ENCODE assay signal across 13 cellular contexts in genomic region chr9:3848445-3849114, GRCh38.
DNase-seq lines count a peak whose midpoint lies in the region; ATAC-seq and TF ChIP-seq lines count a peak whose summit lies in the region.
"Had no signal": no experiment of that assay in that cellular context is flagged by ENCODE, and none has a peak within 500 bp of the region (broad histone marks: within the 10 kb centered on the region; RNA-seq: fewer than 3 reads in every experiment).

No MANE protein-coding gene starts in this region.

- peaks cover 4% of the 10 kb centered on the region for H3K4me1 ChIP-seq in suprapubic skin
- H3K4me1 ChIP-seq: heart right ventricle had no signal

- H3K27me3 Mint-ChIP-seq in activated naive CD4-positive, alpha-beta T cell treated with anti-CD3 and anti-CD28 coated beads for 36 hours (ENCODE audit: low read depth): no peaks in the 10 kb centered on the region

- TF ChIP-seq CTCF in foreskin fibroblast (IDR thresholded peaks at IDR 0.05; ENCODE audit: low read depth, low read length) (no peak), suprapubic skin (IDR thresholded peaks at IDR 0.05) (no peak)

- H3K9me3 ChIP-seq in suprapubic skin: no peaks in the 10 kb centered on the region
- H3K9me3 ChIP-seq: heart right ventricle, neutrophil had no signal

- H3K9me3 Mint-ChIP-seq in activated naive CD4-positive, alpha-beta T cell treated with anti-CD3 and anti-CD28 coated beads for 36 hours: no peaks in the 10 kb centered on the region
- H3K9me3 Mint-ChIP-seq: IgD-negative memory B cell had no signal

- CTCF ChIA-PET in activated naive CD4-positive, alpha-beta T cell treated with anti-CD3 and anti-CD28 coated beads for 36 hours (lab: Charles Lee): interaction anchor here (1.0 kb wide), 1 partner anchor 10 kb away, joined by 6 read pairs; no protein-coding TSS in a partner anchor

- WGBS in suprapubic skin: 62% methylated on average over 9 of the region's 9 CpGs

- H3K27ac Mint-ChIP-seq in activated naive CD4-positive, alpha-beta T cell treated with anti-CD3 and anti-CD28 coated beads for 36 hours: no peak overlapping the region
- H3K27ac Mint-ChIP-seq: B cell, IgD-negative memory B cell had no signal

- intact Hi-C loops in activated naive CD4-positive, alpha-beta T cell treated with anti-CD3 and anti-CD28 coated beads for 36 hours (cut with micrococcal nuclease): loop anchor here (5.0 kb wide), 1 partner anchor 116 kb away; no protein-coding TSS in a partner anchor

- H3K4me3 ChIP-seq in foreskin fibroblast (ENCODE audit: low read depth in 1 of 2, low read length in 2 of 2): no peak overlapping the region
- H3K4me3 ChIP-seq in suprapubic skin: no peak overlapping the region
- H3K4me3 ChIP-seq: heart right ventricle had no signal

- no peak for TF ChIP-seq EP300 in suprapubic skin (IDR thresholded peaks at IDR 0.05)

- H3K27ac ChIP-seq in suprapubic skin: peak overlapping the region; percentile 47
- H3K27ac ChIP-seq: heart right ventricle, neutrophil had no signal

- no peak for TF ChIP-seq POLR2A in suprapubic skin (IDR thresholded peaks at IDR 0.05)

- no peaks in the 10 kb centered on the region for H3K27me3 ChIP-seq in suprapubic skin
- H3K27me3 ChIP-seq: heart right ventricle, neutrophil had no signal

- ATAC-seq in SK-N-SH treated with all-trans-retinoic acid at 6 μM for 48 hours: peak; percentile 97
- ATAC-seq: heart right ventricle had no signal

- H3K4me1 Mint-ChIP-seq in activated naive CD4-positive, alpha-beta T cell treated with anti-CD3 and anti-CD28 coated beads for 36 hours (ENCODE audit: low read depth): no peaks in the 10 kb centered on the region
- H3K4me1 Mint-ChIP-seq: B cell, IgD-negative memory B cell had no signal

- DNase-seq in activated naive CD4-positive, alpha-beta T cell treated with anti-CD3 and anti-CD28 coated beads for 36 hours: peak; percentile 17
- DNase-seq in activated naive CD4-positive, alpha-beta T cell treated with anti-CD3 and anti-CD28 coated beads, Interleukin-2, amount 50 U/mL, for 16 hours: no peak
- DNase-seq in foreskin fibroblast (peak; percentile 23 to 43), suprapubic skin (ENCODE audit: low spot score in 2 of 2) (no peak), HK-2 (ENCODE audit: unreplicated experiment) (no peak), NCI-H510A treated with DMSO at 0.1 percent for 48 hours (lab: John Stamatoyannopoulos, UW) (no peak), AML-193 (lab: John Stamatoyannopoulos, UW) (no peak)
- DNase-seq: activated CD4-positive, alpha-beta T cell treated with anti-CD3 and anti-CD28 coated beads for 48 hours; heart right ventricle had no signal

- no peaks in the 10 kb centered on the region for H3K36me3 Mint-ChIP-seq in activated naive CD4-positive, alpha-beta T cell treated with anti-CD3 and anti-CD28 coated beads for 36 hours (ENCODE audit: low read depth)
- H3K36me3 Mint-ChIP-seq: IgD-negative memory B cell had no signal

- no peaks in the 10 kb centered on the region for H3K36me3 ChIP-seq in suprapubic skin
- H3K36me3 ChIP-seq: neutrophil had no signal

- no peak overlapping the region for H3K4me3 Mint-ChIP-seq in activated naive CD4-positive, alpha-beta T cell treated with anti-CD3 and anti-CD28 coated beads for 36 hours
- H3K4me3 Mint-ChIP-seq: B cell, IgD-negative memory B cell had no signal

TF ChIP-seq in SK-N-SH treated with all-trans-retinoic acid at 6 μM for 48 hours, 23 proteins besides CTCF, POLR2A, EP300 and RAD21:
- no peak for TF ChIP-seq ZC3H10 (CRISPR knock-in tag; IDR thresholded peaks at IDR 0.05)
- no peak for TF ChIP-seq TCF4 (CRISPR knock-in tag; IDR thresholded peaks at IDR 0.05; ENCODE audit: borderline replicate concordance)
- TF ChIP-seq SNAI2 (CRISPR knock-in tag; IDR thresholded peaks at IDR 0.05): no peak
- TF ChIP-seq, protein P1, sequence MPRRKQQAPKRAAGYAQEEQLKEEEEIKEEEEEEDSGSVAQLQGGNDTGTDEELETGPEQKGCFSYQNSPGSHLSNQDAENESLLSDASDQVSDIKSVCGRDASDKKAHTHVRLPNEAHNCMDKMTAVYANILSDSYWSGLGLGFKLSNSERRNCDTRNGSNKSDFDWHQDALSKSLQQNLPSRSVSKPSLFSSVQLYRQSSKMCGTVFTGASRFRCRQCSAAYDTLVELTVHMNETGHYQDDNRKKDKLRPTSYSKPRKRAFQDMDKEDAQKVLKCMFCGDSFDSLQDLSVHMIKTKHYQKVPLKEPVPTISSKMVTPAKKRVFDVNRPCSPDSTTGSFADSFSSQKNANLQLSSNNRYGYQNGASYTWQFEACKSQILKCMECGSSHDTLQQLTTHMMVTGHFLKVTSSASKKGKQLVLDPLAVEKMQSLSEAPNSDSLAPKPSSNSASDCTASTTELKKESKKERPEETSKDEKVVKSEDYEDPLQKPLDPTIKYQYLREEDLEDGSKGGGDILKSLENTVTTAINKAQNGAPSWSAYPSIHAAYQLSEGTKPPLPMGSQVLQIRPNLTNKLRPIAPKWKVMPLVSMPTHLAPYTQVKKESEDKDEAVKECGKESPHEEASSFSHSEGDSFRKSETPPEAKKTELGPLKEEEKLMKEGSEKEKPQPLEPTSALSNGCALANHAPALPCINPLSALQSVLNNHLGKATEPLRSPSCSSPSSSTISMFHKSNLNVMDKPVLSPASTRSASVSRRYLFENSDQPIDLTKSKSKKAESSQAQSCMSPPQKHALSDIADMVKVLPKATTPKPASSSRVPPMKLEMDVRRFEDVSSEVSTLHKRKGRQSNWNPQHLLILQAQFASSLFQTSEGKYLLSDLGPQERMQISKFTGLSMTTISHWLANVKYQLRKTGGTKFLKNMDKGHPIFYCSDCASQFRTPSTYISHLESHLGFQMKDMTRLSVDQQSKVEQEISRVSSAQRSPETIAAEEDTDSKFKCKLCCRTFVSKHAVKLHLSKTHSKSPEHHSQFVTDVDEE (CRISPR knock-in tag; IDR thresholded peaks at IDR 0.05): no peak
- TF ChIP-seq ISL1 (CRISPR knock-in tag; IDR thresholded peaks at IDR 0.05): no peak
- TF ChIP-seq ZFP3 (CRISPR knock-in tag; IDR thresholded peaks at IDR 0.05): no peak
- TF ChIP-seq ZFP30 (CRISPR knock-in tag; IDR thresholded peaks at IDR 0.05): no peak
- TF ChIP-seq ZNF8 (CRISPR knock-in tag; IDR thresholded peaks at IDR 0.05): no peak
- TF ChIP-seq ZNF565 (CRISPR knock-in tag; conservative IDR thresholded peaks at IDR 0.05; ENCODE audit: low read depth): no peak
- no peak for TF ChIP-seq CSDC2 (CRISPR knock-in tag; IDR thresholded peaks at IDR 0.05)
- no peak for TF ChIP-seq PPARA (CRISPR knock-in tag; IDR thresholded peaks at IDR 0.05; ENCODE audit: borderline replicate concordance)
- TF ChIP-seq, protein P2, sequence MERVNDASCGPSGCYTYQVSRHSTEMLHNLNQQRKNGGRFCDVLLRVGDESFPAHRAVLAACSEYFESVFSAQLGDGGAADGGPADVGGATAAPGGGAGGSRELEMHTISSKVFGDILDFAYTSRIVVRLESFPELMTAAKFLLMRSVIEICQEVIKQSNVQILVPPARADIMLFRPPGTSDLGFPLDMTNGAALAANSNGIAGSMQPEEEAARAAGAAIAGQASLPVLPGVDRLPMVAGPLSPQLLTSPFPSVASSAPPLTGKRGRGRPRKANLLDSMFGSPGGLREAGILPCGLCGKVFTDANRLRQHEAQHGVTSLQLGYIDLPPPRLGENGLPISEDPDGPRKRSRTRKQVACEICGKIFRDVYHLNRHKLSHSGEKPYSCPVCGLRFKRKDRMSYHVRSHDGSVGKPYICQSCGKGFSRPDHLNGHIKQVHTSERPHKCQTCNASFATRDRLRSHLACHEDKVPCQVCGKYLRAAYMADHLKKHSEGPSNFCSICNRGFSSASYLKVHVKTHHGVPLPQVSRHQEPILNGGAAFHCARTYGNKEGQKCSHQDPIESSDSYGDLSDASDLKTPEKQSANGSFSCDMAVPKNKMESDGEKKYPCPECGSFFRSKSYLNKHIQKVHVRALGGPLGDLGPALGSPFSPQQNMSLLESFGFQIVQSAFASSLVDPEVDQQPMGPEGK (CRISPR knock-in tag; IDR thresholded peaks at IDR 0.05; ENCODE audit: borderline replicate concordance): no peak
- TF ChIP-seq OSR1 (CRISPR knock-in tag; IDR thresholded peaks at IDR 0.05): no peak

Comparison
In these comparisons a context has a peak if more than half of its experiments do, and no peak if none do; other contexts are left out.
1. DNase-seq: peak in activated naive CD4-positive, alpha-beta T cell treated with anti-CD3 and anti-CD28 coated beads for 36 hours (single experiment) and foreskin fibroblast (2 of 2); none in activated naive CD4-positive, alpha-beta T cell treated with anti-CD3 and anti-CD28 coated beads, Interleukin-2, amount 50 U/mL, for 16 hours (single experiment), suprapubic skin (0 of 2), HK-2 (single experiment), NCI-H510A treated with DMSO at 0.1 percent for 48 hours (single experiment) and AML-193 (0 of 2).